In genomic region chr11:105489431-105489830, GRCh38 we compare ENCODE assay signal across 16 cellular contexts.
DNase-seq lines count a peak whose midpoint lies in the region; ATAC-seq and TF ChIP-seq lines count a peak whose summit lies in the region.
"Had no signal": no experiment of that assay in that cellular context is flagged by ENCODE, and none has a peak within 500 bp of the region (broad histone marks: within the 10 kb centered on the region; RNA-seq: fewer than 3 reads in every experiment).

No MANE protein-coding gene starts in this region.

- DNase-seq in HFFc6, result no peak
- peak; percentile 0 for DNase-seq in OCI-M1 (lab: John Stamatoyannopoulos, UW)
- DNase-seq in fibroblast of villous mesenchyme (ENCODE audit: low read depth), result peak; percentile 39
- peak; percentile 7 for DNase-seq in putamen (ENCODE audit: low spot score)
- DNase-seq in DMS114 treated with DMSO at 0.1 percent for 48 hours (lab: John Stamatoyannopoulos, UW; ENCODE audit: unreplicated experiment), result no peak
- no peak for DNase-seq in iPS-NIHi7 (ENCODE audit: extremely low spot score)
- no peak for DNase-seq in activated CD8-positive, alpha-beta T cell treated with anti-CD3 and anti-CD28 coated beads for 36 hours
- DNase-seq: activated CD4-positive, alpha-beta T cell treated with anti-CD3 and anti-CD28 coated beads for 36 hours; activated T-cell treated with anti-CD3 and anti-CD28 coated beads, Interleukin-2, amount 50 U/mL, for 72 hours; Caco-2; kidney; naive B cell; NCI-H1105 had no signal

- intact Hi-C loops in activated CD8-positive, alpha-beta T cell treated with anti-CD3 and anti-CD28 coated beads for 36 hours (cut with micrococcal nuclease), result no loop called here

- POLR2A ChIA-PET in activated CD8-positive, alpha-beta T cell treated with anti-CD3 and anti-CD28 coated beads for 36 hours (lab: Charles Lee), result no interaction called here

- no peak overlapping the region for H3K27ac Mint-ChIP-seq in HFFc6
- no peak overlapping the region for H3K27ac Mint-ChIP-seq in activated CD8-positive, alpha-beta T cell treated with anti-CD3 and anti-CD28 coated beads for 36 hours
- H3K27ac Mint-ChIP-seq: activated CD4-positive, alpha-beta T cell treated with anti-CD3 and anti-CD28 coated beads for 36 hours; activated T-cell treated with anti-CD3 and anti-CD28 coated beads, Interleukin-2, amount 50 U/mL, for 72 hours; naive B cell; type B pancreatic cell had no signal

- CTCF ChIA-PET in activated CD8-positive, alpha-beta T cell treated with anti-CD3 and anti-CD28 coated beads for 36 hours (lab: Charles Lee), result interaction anchor here (1.0 kb wide), 1 partner anchor 10 kb away, joined by 3 read pairs; no protein-coding TSS in a partner anchor

- H3K4me1 Mint-ChIP-seq in HFFc6 (ENCODE audit: low read depth), result peaks cover 4% of the 10 kb centered on the region; the same call in 1 of the 2 replicates
- no peaks in the 10 kb centered on the region for H3K4me1 Mint-ChIP-seq in activated CD8-positive, alpha-beta T cell treated with anti-CD3 and anti-CD28 coated beads for 36 hours (ENCODE audit: low read depth)
- H3K4me1 Mint-ChIP-seq: activated CD4-positive, alpha-beta T cell treated with anti-CD3 and anti-CD28 coated beads for 36 hours; naive B cell had no signal

- peak overlapping the region; percentile 57 for H3K4me3 Mint-ChIP-seq in HFFc6
- no peak overlapping the region for H3K4me3 Mint-ChIP-seq in activated CD8-positive, alpha-beta T cell treated with anti-CD3 and anti-CD28 coated beads for 36 hours
- H3K4me3 Mint-ChIP-seq: activated CD4-positive, alpha-beta T cell treated with anti-CD3 and anti-CD28 coated beads for 36 hours; activated T-cell treated with anti-CD3 and anti-CD28 coated beads, Interleukin-2, amount 50 U/mL, for 72 hours; naive B cell; type B pancreatic cell had no signal

- no peak overlapping the region for H3K4me3 ChIP-seq in fibroblast of villous mesenchyme (ENCODE audit: low read depth, low read length)
- H3K4me3 ChIP-seq: body of pancreas, skin epidermis had no signal

- no peak for ATAC-seq in activated CD8-positive, alpha-beta T cell treated with anti-CD3 and anti-CD28 coated beads for 36 hours
- ATAC-seq: activated CD4-positive, alpha-beta T cell treated with anti-CD3 and anti-CD28 coated beads for 36 hours; activated T-cell treated with anti-CD3 and anti-CD28 coated beads, Interleukin-2, amount 50 U/mL, for 72 hours; body of pancreas had no signal

- H3K27me3 Mint-ChIP-seq in HFFc6 (ENCODE audit: insufficient read depth), result no peaks in the 10 kb centered on the region; the same call in 1 of the 2 replicates
- no peaks in the 10 kb centered on the region for H3K27me3 Mint-ChIP-seq in activated CD8-positive, alpha-beta T cell treated with anti-CD3 and anti-CD28 coated beads for 36 hours
- H3K27me3 Mint-ChIP-seq: naive B cell, type B pancreatic cell had no signal

- H3K9me3 Mint-ChIP-seq in HFFc6, result no peaks in the 10 kb centered on the region
- H3K9me3 Mint-ChIP-seq in activated CD8-positive, alpha-beta T cell treated with anti-CD3 and anti-CD28 coated beads for 36 hours, result no peaks in the 10 kb centered on the region
- H3K9me3 Mint-ChIP-seq: type B pancreatic cell had no signal

- TF ChIP-seq CTCF in HFFc6 (IDR thresholded peaks at IDR 0.05), result no peak
- no peak for TF ChIP-seq CTCF in fibroblast of villous mesenchyme (IDR thresholded peaks at IDR 0.05; ENCODE audit: insufficient read depth, low read depth, low read length)
- TF ChIP-seq CTCF in activated CD8-positive, alpha-beta T cell treated with anti-CD3 and anti-CD28 coated beads for 36 hours (IDR thresholded peaks at IDR 0.05), result no peak

- H3K36me3 Mint-ChIP-seq in HFFc6 (ENCODE audit: low read depth), result no peaks in the 10 kb centered on the region
- no peaks in the 10 kb centered on the region for H3K36me3 Mint-ChIP-seq in activated CD8-positive, alpha-beta T cell treated with anti-CD3 and anti-CD28 coated beads for 36 hours (ENCODE audit: low read depth)
- H3K36me3 Mint-ChIP-seq: naive B cell, type B pancreatic cell had no signal

Comparison
In these comparisons a context has a peak if more than half of its experiments do, and no peak if none do; other contexts are left out.
1. DNase-seq: peak in OCI-M1 (single experiment), fibroblast of villous mesenchyme (single experiment) and putamen (single experiment); none in HFFc6 (single experiment), DMS114 treated with DMSO at 0.1 percent for 48 hours (single experiment), iPS-NIHi7 (single experiment) and activated CD8-positive, alpha-beta T cell treated with anti-CD3 and anti-CD28 coated beads for 36 hours (single experiment).